In the genomic region with DNA sequence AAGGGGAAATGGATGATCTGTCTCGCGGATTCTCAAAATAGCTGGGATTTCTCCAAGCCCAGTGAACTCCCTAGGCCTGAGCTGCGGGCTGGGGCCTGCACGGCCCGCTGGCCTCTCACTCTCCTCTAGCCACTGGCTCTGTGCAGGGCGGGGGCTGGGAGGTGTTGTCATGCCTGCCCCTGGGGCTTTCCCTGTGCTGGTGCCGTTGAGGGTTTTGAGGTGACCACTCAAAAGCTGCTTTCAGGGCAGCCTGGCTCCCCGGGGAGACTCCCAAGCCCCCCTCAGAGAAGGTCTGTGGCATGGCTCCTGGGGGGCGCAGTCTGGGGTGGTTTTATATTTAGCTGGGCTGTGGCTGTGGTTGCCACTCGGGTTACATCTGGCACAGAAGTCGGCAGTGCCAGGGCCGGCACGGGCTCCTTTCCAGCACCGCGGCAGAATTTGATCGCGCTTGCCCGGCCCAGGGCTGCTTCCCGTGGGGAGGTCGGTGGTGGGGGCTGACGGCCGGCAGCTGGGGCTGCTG, we compare ENCODE assay signal across 2 cellular contexts.
TF ChIP-seq lines count a peak whose summit lies in the region.

No MANE protein-coding gene starts in this region.

TF ChIP-seq in GM12891, 5 proteins besides CTCF, POLR2A, EP300 and RAD21 (continued from another document):
- TF ChIP-seq POLR2AphosphoS5 (IDR thresholded peaks at IDR 0.05; ENCODE audit: low read depth, low read length) (no peak), TAF1 (IDR thresholded peaks at IDR 0.05; ENCODE audit: low read depth, low read length) (no peak), PAX5 (IDR thresholded peaks at IDR 0.05; ENCODE audit: insufficient read depth, low read length, severe bottlenecking) (no peak), POU2F2 (IDR thresholded peaks at IDR 0.05; ENCODE audit: low read depth, low read length) (no peak)
TF ChIP-seq in GM12891: peak in this region for 0.

TF ChIP-seq in HEK293T, 16 proteins besides CTCF, POLR2A, EP300 and RAD21 (continued from another document):
- TF ChIP-seq SP1 (IDR thresholded peaks at IDR 0.05), result no peak
- TF ChIP-seq BHLHE40 (IDR thresholded peaks at IDR 0.05; ENCODE audit: borderline replicate concordance), result no peak
- no peak for TF ChIP-seq FOXM1 (IDR thresholded peaks at IDR 0.05; ENCODE audit: borderline replicate concordance)
- TF ChIP-seq, protein P1, sequence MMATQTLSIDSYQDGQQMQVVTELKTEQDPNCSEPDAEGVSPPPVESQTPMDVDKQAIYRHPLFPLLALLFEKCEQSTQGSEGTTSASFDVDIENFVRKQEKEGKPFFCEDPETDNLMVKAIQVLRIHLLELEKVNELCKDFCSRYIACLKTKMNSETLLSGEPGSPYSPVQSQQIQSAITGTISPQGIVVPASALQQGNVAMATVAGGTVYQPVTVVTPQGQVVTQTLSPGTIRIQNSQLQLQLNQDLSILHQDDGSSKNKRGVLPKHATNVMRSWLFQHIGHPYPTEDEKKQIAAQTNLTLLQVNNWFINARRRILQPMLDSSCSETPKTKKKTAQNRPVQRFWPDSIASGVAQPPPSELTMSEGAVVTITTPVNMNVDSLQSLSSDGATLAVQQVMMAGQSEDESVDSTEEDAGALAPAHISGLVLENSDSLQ (IDR thresholded peaks at IDR 0.05), result no peak
- no peak for TF ChIP-seq ZNF384 (IDR thresholded peaks at IDR 0.05)
TF ChIP-seq in HEK293T: peak in this region for 0.
